In genomic region chr14:74586681-74587362, GRCh38 we compare ENCODE assay signal across 19 cellular contexts.
"Had no signal": no experiment of that assay in that cellular context is flagged by ENCODE, and none has a peak within 500 bp of the region (broad histone marks: within the 10 kb centered on the region; RNA-seq: fewer than 3 reads in every experiment).

No MANE protein-coding gene starts in this region.

- H3K4me3 Mint-ChIP-seq: activated CD4-positive, alpha-beta T cell treated with anti-CD3 and anti-CD28 coated beads, Interleukin-2, amount 10 ng/mL, durations not matched to agents 7 days and 5 days; activated naive CD4-positive, alpha-beta T cell treated with anti-CD3 and anti-CD28 coated beads for 36 hours; activated T-helper 17 cell treated with anti-CD3 and anti-CD28 coated beads, Interleukin-2, amount 50 U/mL, for 72 hours; central memory CD8-positive, alpha-beta T cell; natural killer cell; stimulated activated naive B cell treated with anti-CD40 and anti-IgM and Interleukin-4, amounts not matched to agents 10 μg/mL and 1 μg/mL and 100 μg/mL, for 72 hours had no signal

- H3K9me3 Mint-ChIP-seq: activated CD4-positive, alpha-beta T cell treated with anti-CD3 and anti-CD28 coated beads, Interleukin-2, amount 10 ng/mL, durations not matched to agents 7 days and 5 days; activated naive CD4-positive, alpha-beta T cell treated with anti-CD3 and anti-CD28 coated beads for 36 hours; activated T-helper 17 cell treated with anti-CD3 and anti-CD28 coated beads, Interleukin-2, amount 50 U/mL, for 72 hours; central memory CD8-positive, alpha-beta T cell; natural killer cell; stimulated activated naive B cell treated with anti-CD40 and anti-IgM and Interleukin-4, amounts not matched to agents 10 μg/mL and 1 μg/mL and 100 μg/mL, for 72 hours had no signal

- H3K27ac Mint-ChIP-seq: activated CD4-positive, alpha-beta T cell treated with anti-CD3 and anti-CD28 coated beads, Interleukin-2, amount 10 ng/mL, durations not matched to agents 7 days and 5 days; activated naive CD4-positive, alpha-beta T cell treated with anti-CD3 and anti-CD28 coated beads for 36 hours; activated T-helper 17 cell treated with anti-CD3 and anti-CD28 coated beads, Interleukin-2, amount 50 U/mL, for 72 hours; natural killer cell; progenitor cell of endocrine pancreas; stimulated activated naive B cell treated with anti-CD40 and anti-IgM and Interleukin-4, amounts not matched to agents 10 μg/mL and 1 μg/mL and 100 μg/mL, for 72 hours had no signal

- H3K36me3 Mint-ChIP-seq: natural killer cell; stimulated activated naive B cell treated with anti-CD40 and anti-IgM and Interleukin-4, amounts not matched to agents 10 μg/mL and 1 μg/mL and 100 μg/mL, for 72 hours had no signal

- H3K4me1 ChIP-seq: right lobe of liver had no signal

- DNase-seq: activated CD4-positive, alpha-beta T cell treated with anti-CD3 and anti-CD28 coated beads, Interleukin-2, amount 10 ng/mL, durations not matched to agents 7 days and 5 days; activated CD8-positive, alpha-beta memory T cell treated with anti-CD3 and anti-CD28 coated beads for 24 hours; activated naive CD4-positive, alpha-beta T cell treated with anti-CD3 and anti-CD28 coated beads for 36 hours; body of pancreas; dermis blood vessel endothelial cell; erythroblast; hippocampal formation; natural killer cell; occipital lobe; stimulated activated CD4-positive, alpha-beta T cell treated with anti-CD3 and anti-CD28 coated beads, Interleukin-1b, Interleukin-23, amount 100 ng/mL, for 48 hours; stimulated activated naive B cell treated with anti-CD40 and anti-IgM and Interleukin-4, amounts not matched to agents 10 μg/mL and 1 μg/mL and 100 μg/mL, for 72 hours; T-helper 1 cell; upper lobe of left lung had no signal

- H3K9me3 ChIP-seq: body of pancreas, mucosa of descending colon, right lobe of liver, spleen, upper lobe of left lung had no signal

- H3K27me3 ChIP-seq: body of pancreas, right lobe of liver, spleen, upper lobe of left lung had no signal

- H3K4me1 Mint-ChIP-seq: central memory CD8-positive, alpha-beta T cell; natural killer cell had no signal

- H3K27me3 Mint-ChIP-seq: activated CD4-positive, alpha-beta T cell treated with anti-CD3 and anti-CD28 coated beads, Interleukin-2, amount 10 ng/mL, durations not matched to agents 7 days and 5 days had no signal

- H3K4me3 ChIP-seq: body of pancreas, mucosa of descending colon, right lobe of liver, spleen, upper lobe of left lung had no signal

- H3K36me3 ChIP-seq: right lobe of liver, spleen, upper lobe of left lung had no signal

- H3K27ac ChIP-seq: body of pancreas, right lobe of liver, spleen had no signal
